In the genomic region with DNA sequence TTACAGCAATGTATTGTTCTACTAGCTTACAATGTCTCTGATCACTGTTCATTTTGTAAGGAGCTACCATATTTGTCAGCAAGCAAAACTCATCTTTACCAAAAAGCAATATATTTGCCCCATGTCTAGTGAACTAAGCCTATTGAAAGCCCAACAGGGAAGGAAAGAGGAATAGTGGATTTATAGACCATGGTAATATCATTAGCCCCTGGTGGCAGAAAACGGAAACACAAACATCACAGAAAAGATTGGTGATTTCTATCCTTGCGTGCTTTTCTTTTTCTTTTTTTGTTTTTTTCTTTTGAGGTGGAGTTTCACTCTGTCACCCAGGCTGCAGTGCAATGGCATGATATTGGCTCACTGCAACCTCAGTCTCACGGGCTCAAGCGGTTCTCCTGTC, we compare ENCODE assay signal across 1 cellular context.
TF ChIP-seq lines count a peak whose summit lies in the region.

No MANE protein-coding gene starts in this region.

TF ChIP-seq in HCT116, 20 proteins besides CTCF, POLR2A, EP300 and RAD21:
- no peak for TF ChIP-seq TCF7L2 (IDR thresholded peaks at IDR 0.05; ENCODE audit: borderline replicate concordance, extremely low read depth, insufficient read depth, insufficient read length)
- TF ChIP-seq, protein P1, sequence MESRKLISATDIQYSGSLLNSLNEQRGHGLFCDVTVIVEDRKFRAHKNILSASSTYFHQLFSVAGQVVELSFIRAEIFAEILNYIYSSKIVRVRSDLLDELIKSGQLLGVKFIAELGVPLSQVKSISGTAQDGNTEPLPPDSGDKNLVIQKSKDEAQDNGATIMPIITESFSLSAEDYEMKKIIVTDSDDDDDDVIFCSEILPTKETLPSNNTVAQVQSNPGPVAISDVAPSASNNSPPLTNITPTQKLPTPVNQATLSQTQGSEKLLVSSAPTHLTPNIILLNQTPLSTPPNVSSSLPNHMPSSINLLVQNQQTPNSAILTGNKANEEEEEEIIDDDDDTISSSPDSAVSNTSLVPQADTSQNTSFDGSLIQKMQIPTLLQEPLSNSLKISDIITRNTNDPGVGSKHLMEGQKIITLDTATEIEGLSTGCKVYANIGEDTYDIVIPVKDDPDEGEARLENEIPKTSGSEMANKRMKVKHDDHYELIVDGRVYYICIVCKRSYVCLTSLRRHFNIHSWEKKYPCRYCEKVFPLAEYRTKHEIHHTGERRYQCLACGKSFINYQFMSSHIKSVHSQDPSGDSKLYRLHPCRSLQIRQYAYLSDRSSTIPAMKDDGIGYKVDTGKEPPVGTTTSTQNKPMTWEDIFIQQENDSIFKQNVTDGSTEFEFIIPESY (IDR thresholded peaks at IDR 0.05; ENCODE audit: extremely low read depth, insufficient replicate concordance, low read length): no peak
- TF ChIP-seq ELF1 (IDR thresholded peaks at IDR 0.05; ENCODE audit: borderline replicate concordance, low read depth): no peak
